Comparison of ENCODE assay signal across 10 cellular contexts in genomic region chr3:39810647-39811161, GRCh38.
A peak's percentile ranks its signal among the peaks of the same experiment; 100 is the strongest.
DNase-seq lines count a peak whose midpoint lies in the region; ATAC-seq lines count a peak whose summit lies in the region.
"Had no signal": no experiment of that assay in that cellular context is flagged by ENCODE, and none has a peak within 500 bp of the region (broad histone marks: within the 10 kb centered on the region; RNA-seq: fewer than 3 reads in every experiment).

No MANE protein-coding gene starts in this region.

- H3K4me3 Mint-ChIP-seq in activated naive CD8-positive, alpha-beta T cell, result peak overlapping the region; percentile 77
- peak overlapping the region; percentile 74 to 83 for H3K4me3 Mint-ChIP-seq in stimulated activated naive CD8-positive, alpha-beta T cell treated with anti-CD3 and anti-CD28 coated beads, Interleukin-15, amount 100 ng/mL, for 72 hours

- DNase-seq in DMS79 treated with DMSO at 0.1 percent for 48 hours (lab: John Stamatoyannopoulos, UW) (peak; percentile 11), DMS79 (lab: John Stamatoyannopoulos, UW) (no peak), inferior parietal cortex (ENCODE audit: extremely low spot score) (peak; percentile 22), SW480 (ENCODE audit: low spot score) (no peak), SW 1271 (lab: John Stamatoyannopoulos, UW) (no peak)
- peak in 1 of 2 donors; percentile 20 for DNase-seq in stimulated activated naive CD8-positive, alpha-beta T cell treated with anti-CD3 and anti-CD28 coated beads, Interleukin-15, amount 100 ng/mL, for 72 hours
- DNase-seq in activated CD8-positive, alpha-beta memory T cell treated with anti-CD3 and anti-CD28 coated beads for 24 hours, result no peak
- DNase-seq: brain microvascular endothelial cell; stimulated activated CD4-positive, alpha-beta T cell treated with anti-CD3 and anti-CD28 coated beads, Interleukin-15, amount 100 ng/mL, for 24 hours had no signal

- no peak overlapping the region for H3K27ac Mint-ChIP-seq in activated naive CD8-positive, alpha-beta T cell
- no peak overlapping the region for H3K27ac Mint-ChIP-seq in stimulated activated naive CD8-positive, alpha-beta T cell treated with anti-CD3 and anti-CD28 coated beads, Interleukin-15, amount 100 ng/mL, for 72 hours

- H3K27me3 Mint-ChIP-seq in activated naive CD8-positive, alpha-beta T cell, result peaks cover 42% of the 10 kb centered on the region
- peaks cover 86% of the 10 kb centered on the region for H3K27me3 Mint-ChIP-seq in stimulated activated naive CD8-positive, alpha-beta T cell treated with anti-CD3 and anti-CD28 coated beads, Interleukin-15, amount 100 ng/mL, for 72 hours

- peak; percentile 49 for ATAC-seq in stimulated activated naive CD8-positive, alpha-beta T cell treated with anti-CD3 and anti-CD28 coated beads, Interleukin-15, amount 100 ng/mL, for 72 hours

- peaks cover 17% of the 10 kb centered on the region for H3K4me1 Mint-ChIP-seq in activated naive CD8-positive, alpha-beta T cell (ENCODE audit: low read depth)
- H3K4me1 Mint-ChIP-seq in stimulated activated naive CD8-positive, alpha-beta T cell treated with anti-CD3 and anti-CD28 coated beads, Interleukin-15, amount 100 ng/mL, for 72 hours, result peaks cover 19% of the 10 kb centered on the region

- no peaks in the 10 kb centered on the region for H3K36me3 Mint-ChIP-seq in activated naive CD8-positive, alpha-beta T cell

- H3K9me3 Mint-ChIP-seq in activated naive CD8-positive, alpha-beta T cell (ENCODE audit: low read depth), result no peaks in the 10 kb centered on the region
- no peaks in the 10 kb centered on the region for H3K9me3 Mint-ChIP-seq in stimulated activated naive CD8-positive, alpha-beta T cell treated with anti-CD3 and anti-CD28 coated beads, Interleukin-15, amount 100 ng/mL, for 72 hours

Comparison
In these comparisons a context has a peak if more than half of its experiments do, and no peak if none do; other contexts are left out.
1. DNase-seq: peak in DMS79 treated with DMSO at 0.1 percent for 48 hours (single experiment) and inferior parietal cortex (single experiment); none in DMS79 (single experiment), SW480 (single experiment), SW 1271 (0 of 2) and activated CD8-positive, alpha-beta memory T cell treated with anti-CD3 and anti-CD28 coated beads for 24 hours (single experiment).